16 cellular contexts compared by ENCODE assay signal in the genomic region with DNA sequence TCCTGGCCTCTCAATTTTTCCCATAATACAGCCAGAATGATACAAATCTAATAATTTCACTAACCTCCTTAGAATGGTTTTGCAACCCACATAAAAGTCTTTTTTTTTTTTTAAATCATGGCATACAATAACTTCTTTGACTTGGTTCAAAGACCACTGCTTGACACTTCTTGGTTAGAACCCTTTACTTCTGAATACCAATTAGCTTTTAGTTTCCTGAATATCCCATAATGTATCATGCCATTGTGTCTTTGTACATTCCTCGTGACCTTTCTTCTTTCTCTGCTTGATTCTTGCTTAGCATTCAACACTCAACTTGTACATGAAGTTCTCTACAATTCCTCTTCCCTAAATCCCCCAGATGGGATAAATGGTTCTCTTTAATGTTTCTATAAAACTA. TPM values are rescaled to one million over a fixed set of nuclear protein-coding genes. Genes with fewer than 3 reads are reported as not detected.
A peak's percentile ranks its signal among the peaks of the same experiment; 100 is the strongest.
DNase-seq lines count a peak whose midpoint lies in the region; ATAC-seq lines count a peak whose summit lies in the region.
"Had no signal": no experiment of that assay in that cellular context is flagged by ENCODE, and none has a peak within 500 bp of the region (broad histone marks: within the 10 kb centered on the region; RNA-seq: fewer than 3 reads in every experiment).

No MANE protein-coding gene starts in this region.

- CTCF ChIA-PET in activated CD4-positive, alpha-beta T cell treated with anti-CD3 and anti-CD28 coated beads for 36 hours (lab: Charles Lee), result interaction anchor here (1.0 kb wide), 1 partner anchor 13 kb away, joined by 3 read pairs; no protein-coding TSS in a partner anchor
- CTCF ChIA-PET in CD8-positive, alpha-beta memory T cell (lab: Charles Lee), result interaction anchor here (1.5 kb wide), 1 partner anchor 19 kb away, joined by 3 read pairs; the partner anchor contains the start of genes KLHL28 and TOGARAM1

- in situ Hi-C loops in HAP-1 (cut with MboI; ENCODE audit: low sequenced_read_pairs), result no loop called here

- no peaks in the 10 kb centered on the region for H3K4me1 ChIP-seq in CD8-positive, alpha-beta memory T cell (ENCODE audit: insufficient read depth, low read length)
- H3K4me1 ChIP-seq in HAP-1, result no peaks in the 10 kb centered on the region
- H3K4me1 ChIP-seq: BLaER1 treated with 17β-estradiol and CSF1 and Interleukin-3, amounts not matched to agents 10 nM and 100 nM; Caco-2 had no signal

- H3K4me3 Mint-ChIP-seq in activated CD4-positive, alpha-beta T cell treated with anti-CD3 and anti-CD28 coated beads for 36 hours, result no peak overlapping the region
- H3K4me3 Mint-ChIP-seq in CD8-positive, alpha-beta memory T cell, result peak overlapping the region in 1 of 7 donors; percentile 6
- no peak overlapping the region for H3K4me3 Mint-ChIP-seq in effector memory CD8-positive, alpha-beta T cell
- H3K4me3 Mint-ChIP-seq in stimulated activated memory B cell treated with anti-CD40 and anti-IgM and Interleukin-4, amounts not matched to agents 10 μg/mL and 1 μg/mL and 100 μg/mL, for 72 hours, result no peak overlapping the region
- H3K4me3 Mint-ChIP-seq: H9 had no signal

- H3K27me3 ChIP-seq in CD8-positive, alpha-beta memory T cell (ENCODE audit: insufficient read depth, low read length, poor library complexity, severe bottlenecking), result no peaks in the 10 kb centered on the region
- no peaks in the 10 kb centered on the region for H3K27me3 ChIP-seq in HAP-1 (ENCODE audit: low read depth)
- H3K27me3 ChIP-seq: BLaER1 treated with 17β-estradiol and CSF1 and Interleukin-3, amounts not matched to agents 10 nM and 100 nM had no signal

- H3K4me3 ChIP-seq in CD8-positive, alpha-beta memory T cell (ENCODE audit: low read length), result no peak overlapping the region
- H3K4me3 ChIP-seq in HAP-1, result no peak overlapping the region
- H3K4me3 ChIP-seq: BLaER1 treated with 17β-estradiol and CSF1 and Interleukin-3, amounts not matched to agents 10 nM and 100 nM had no signal

- no peaks in the 10 kb centered on the region for H3K9me3 ChIP-seq in CD8-positive, alpha-beta memory T cell (ENCODE audit: low read length)
- H3K9me3 ChIP-seq in HAP-1, result no peaks in the 10 kb centered on the region
- H3K9me3 ChIP-seq: Caco-2 had no signal

- peaks cover 11% of the 10 kb centered on the region for H3K9me3 Mint-ChIP-seq in activated CD4-positive, alpha-beta T cell treated with anti-CD3 and anti-CD28 coated beads for 36 hours (ENCODE audit: low read depth)
- no peaks in the 10 kb centered on the region for H3K9me3 Mint-ChIP-seq in CD8-positive, alpha-beta memory T cell
- H3K9me3 Mint-ChIP-seq in effector memory CD8-positive, alpha-beta T cell, result peaks cover 3 to 6% of the 10 kb centered on the region in 2 donors
- peaks cover 11% of the 10 kb centered on the region for H3K9me3 Mint-ChIP-seq in stimulated activated memory B cell treated with anti-CD40 and anti-IgM and Interleukin-4, amounts not matched to agents 10 μg/mL and 1 μg/mL and 100 μg/mL, for 72 hours

- no peak overlapping the region for H3K27ac ChIP-seq in CD8-positive, alpha-beta memory T cell (ENCODE audit: low read depth, low read length)
- H3K27ac ChIP-seq: 22Rv1; BLaER1 treated with 17β-estradiol and CSF1 and Interleukin-3, amounts not matched to agents 10 nM and 100 nM had no signal

- H3K27ac Mint-ChIP-seq in activated CD4-positive, alpha-beta T cell treated with anti-CD3 and anti-CD28 coated beads for 36 hours, result peak overlapping the region; percentile 4
- H3K27ac Mint-ChIP-seq in CD8-positive, alpha-beta memory T cell, result peak overlapping the region in 5 of 8 donors; percentile 7 to 49 (median 28)
- H3K27ac Mint-ChIP-seq in effector memory CD8-positive, alpha-beta T cell, result peak overlapping the region; percentile 20 to 83
- H3K27ac Mint-ChIP-seq in stimulated activated memory B cell treated with anti-CD40 and anti-IgM and Interleukin-4, amounts not matched to agents 10 μg/mL and 1 μg/mL and 100 μg/mL, for 72 hours, result peak overlapping the region; percentile 18
- H3K27ac Mint-ChIP-seq: H9 had no signal

- no peaks in the 10 kb centered on the region for H3K27me3 Mint-ChIP-seq in activated CD4-positive, alpha-beta T cell treated with anti-CD3 and anti-CD28 coated beads for 36 hours
- H3K27me3 Mint-ChIP-seq in CD8-positive, alpha-beta memory T cell, result no peaks in the 10 kb centered on the region
- H3K27me3 Mint-ChIP-seq in effector memory CD8-positive, alpha-beta T cell, result no peaks in the 10 kb centered on the region
- no peaks in the 10 kb centered on the region for H3K27me3 Mint-ChIP-seq in stimulated activated memory B cell treated with anti-CD40 and anti-IgM and Interleukin-4, amounts not matched to agents 10 μg/mL and 1 μg/mL and 100 μg/mL, for 72 hours
- H3K27me3 Mint-ChIP-seq: CD4-positive, alpha-beta memory T cell had no signal

- peaks cover 69% of the 10 kb centered on the region for H3K36me3 Mint-ChIP-seq in activated CD4-positive, alpha-beta T cell treated with anti-CD3 and anti-CD28 coated beads for 36 hours (ENCODE audit: low read depth)
- peaks cover 41 to 76% (median 50%) of the 10 kb centered on the region in 3 donors for H3K36me3 Mint-ChIP-seq in CD8-positive, alpha-beta memory T cell
- H3K36me3 Mint-ChIP-seq in effector memory CD8-positive, alpha-beta T cell (ENCODE audit: insufficient read depth), result peaks cover 56% of the 10 kb centered on the region
- peaks cover 80% of the 10 kb centered on the region for H3K36me3 Mint-ChIP-seq in stimulated activated memory B cell treated with anti-CD40 and anti-IgM and Interleukin-4, amounts not matched to agents 10 μg/mL and 1 μg/mL and 100 μg/mL, for 72 hours

- DNase-seq in activated CD4-positive, alpha-beta T cell treated with anti-CD3 and anti-CD28 coated beads for 36 hours, result no peak
- DNase-seq in activated CD4-positive, alpha-beta T cell treated with anti-CD3 and anti-CD28 coated beads for 48 hours, result no peak
- DNase-seq in CD8-positive, alpha-beta memory T cell, result no peak
- DNase-seq in effector memory CD8-positive, alpha-beta T cell, result no peak
- no peak for DNase-seq in HAP-1 (ENCODE audit: low spot score in 2 of 2)
- DNase-seq in NCI-H2171 treated with DMSO at 0.1 percent for 48 hours (lab: John Stamatoyannopoulos, UW), result no peak
- DNase-seq: ACHN; Caco-2; CD4-positive, alpha-beta memory T cell; DND-41; GDM1; GOT3; H9 had no signal

- POLR2A ChIA-PET in activated CD4-positive, alpha-beta T cell treated with anti-CD3 and anti-CD28 coated beads for 36 hours (lab: Charles Lee), result no interaction called here
- POLR2A ChIA-PET in CD8-positive, alpha-beta memory T cell (lab: Charles Lee), result interaction anchor here (1.0 kb wide), 1 partner anchor 10 kb away, joined by 3 read pairs; no protein-coding TSS in a partner anchor

- intact Hi-C loops in activated CD4-positive, alpha-beta T cell treated with anti-CD3 and anti-CD28 coated beads for 36 hours (cut with DNase I, micrococcal nuclease), result no loop called here

- peaks cover 25% of the 10 kb centered on the region for H3K4me1 Mint-ChIP-seq in activated CD4-positive, alpha-beta T cell treated with anti-CD3 and anti-CD28 coated beads for 36 hours
- peaks cover 50 to 70% (median 69%) of the 10 kb centered on the region in 3 donors for H3K4me1 Mint-ChIP-seq in CD8-positive, alpha-beta memory T cell
- H3K4me1 Mint-ChIP-seq in effector memory CD8-positive, alpha-beta T cell (ENCODE audit: low read depth in 2 of 2), result peaks cover 29 to 39% of the 10 kb centered on the region in 2 donors
- peaks cover 39% of the 10 kb centered on the region for H3K4me1 Mint-ChIP-seq in stimulated activated memory B cell treated with anti-CD40 and anti-IgM and Interleukin-4, amounts not matched to agents 10 μg/mL and 1 μg/mL and 100 μg/mL, for 72 hours
- H3K4me1 Mint-ChIP-seq: H9 had no signal

- H3K36me3 ChIP-seq in CD8-positive, alpha-beta memory T cell (ENCODE audit: insufficient read depth, low read length), result peaks cover 31% of the 10 kb centered on the region
- peaks cover 12% of the 10 kb centered on the region for H3K36me3 ChIP-seq in HAP-1 (replicated peaks)

- no peak for ATAC-seq in activated CD4-positive, alpha-beta T cell treated with anti-CD3 and anti-CD28 coated beads for 36 hours
- ATAC-seq in effector memory CD8-positive, alpha-beta T cell (replicated peaks), result no peak
- ATAC-seq in stimulated activated memory B cell treated with anti-CD40 and anti-IgM and Interleukin-4, amounts not matched to agents 10 μg/mL and 1 μg/mL and 100 μg/mL, for 72 hours, result no peak

RNA-seq across cellular contexts. Expression of gene KLHL28, which starts 19.3 kb away (rescaled TPM):
- 10 to 100 TPM; 11.3 to 12.3 TPM for total RNA-seq in activated CD4-positive, alpha-beta T cell treated with anti-CD3 and anti-CD28 coated beads for 36 hours
- 10 to 100 TPM; 12.3 to 13.4 TPM for total RNA-seq in CD8-positive, alpha-beta memory T cell
- 45.3 TPM for polyA plus RNA-seq in CD8-positive, alpha-beta memory T cell

RNA-seq across cellular contexts. Expression of gene TOGARAM1, which starts 19.6 kb away (rescaled TPM):
- 1 to 10 TPM; 5.7 to 6.6 TPM for total RNA-seq in activated CD4-positive, alpha-beta T cell treated with anti-CD3 and anti-CD28 coated beads for 36 hours
- total RNA-seq in CD8-positive, alpha-beta memory T cell, result 1 to 10 TPM; 7.2 to 7.5 TPM
- polyA plus RNA-seq in CD8-positive, alpha-beta memory T cell, result 11.4 TPM
